In the genomic region with DNA sequence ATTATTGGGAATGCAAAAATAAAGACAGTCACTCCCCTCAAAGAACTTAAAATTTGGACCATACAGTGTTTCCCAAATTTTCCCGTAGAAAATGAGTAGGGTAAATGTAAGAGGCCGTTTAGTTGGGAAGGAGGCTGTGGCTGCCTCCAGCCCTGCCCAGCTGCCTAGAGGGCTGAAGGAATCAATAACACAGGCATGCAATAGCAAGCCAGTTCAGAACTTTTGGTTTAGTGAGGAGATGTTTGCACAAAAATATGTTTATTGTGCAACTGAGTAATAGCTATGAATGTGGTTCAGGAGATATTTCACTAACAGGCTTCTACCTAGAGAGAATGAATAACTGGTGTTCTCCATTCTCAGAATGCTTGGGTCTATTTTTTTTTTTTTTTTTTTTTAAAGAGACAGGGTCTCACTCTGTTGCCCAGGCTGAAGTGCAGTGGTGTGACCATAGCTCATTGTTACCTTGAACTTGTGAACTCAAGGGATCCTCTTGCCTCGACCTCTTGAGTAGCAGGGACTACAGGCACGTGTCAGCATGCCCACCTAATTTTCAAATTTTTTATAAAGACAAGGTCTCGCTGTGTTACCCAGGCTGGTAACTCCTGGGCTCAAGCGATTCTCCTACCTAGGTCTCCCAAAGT, we compare ENCODE assay signal across 20 cellular contexts. TPM values are rescaled to one million over a fixed set of nuclear protein-coding genes. Genes with fewer than 3 reads are reported as not detected.
DNase-seq lines count a peak whose midpoint lies in the region; ATAC-seq and TF ChIP-seq lines count a peak whose summit lies in the region.
"Had no signal": no experiment of that assay in that cellular context is flagged by ENCODE, and none has a peak within 500 bp of the region (broad histone marks: within the 10 kb centered on the region; RNA-seq: fewer than 3 reads in every experiment).

No MANE protein-coding gene starts in this region.

- no peak for DNase-seq in activated T-cell treated with anti-CD3 and anti-CD28 coated beads, Interleukin-2, amount 50 U/mL, for 72 hours
- no peak for DNase-seq in activated T-cell treated with anti-CD3 and anti-CD28 coated beads, Interleukin-2, amount 50 U/mL, for 4 hours
- DNase-seq in LHCN-M2 (ENCODE audit: low read depth) (peak; percentile 21), epithelial cell of prostate (ENCODE audit: low read depth, low spot score) (no peak), psoas muscle (no peak), EL (no peak), GM13976 (ENCODE audit: low spot score) (no peak), NCI-H510A (lab: John Stamatoyannopoulos, UW) (no peak)
- DNase-seq: 8988T; activated CD4-positive, alpha-beta T cell treated with anti-CD3 and anti-CD28 coated beads for 4 hours; activated T-cell treated with anti-CD3 and anti-CD28 coated beads, Interleukin-2, amount 50 U/mL, for 1 hour; amygdala; hippocampal formation; KG1; NCI-H146; NCI-H446; T1000 had no signal

- no peak for ATAC-seq in activated T-cell treated with anti-CD3 and anti-CD28 coated beads, Interleukin-2, amount 50 U/mL, for 72 hours (replicated peaks in 1 of 2)
- ATAC-seq in activated T-cell treated with anti-CD3 and anti-CD28 coated beads, Interleukin-2, amount 50 U/mL, for 4 hours: no peak
- no peak for ATAC-seq in psoas muscle

- TF ChIP-seq CTCF in psoas muscle (IDR thresholded peaks at IDR 0.05) (no peak), GM13976 (IDR thresholded peaks at IDR 0.05; ENCODE audit: borderline replicate concordance, control extremely low read depth, extremely low read depth, insufficient read depth, missing control alignments) (no peak)

- H3K36me3 ChIP-seq in psoas muscle (ENCODE audit: insufficient read depth in 1 of 2, low read depth in 1 of 2): peaks cover 3 to 75% of the 10 kb centered on the region in 2 donors

- H3K4me3 ChIP-seq in psoas muscle: no peak overlapping the region
- H3K4me3 ChIP-seq: coronary artery, SJSA1 had no signal

- H3K27ac Mint-ChIP-seq in activated T-cell treated with anti-CD3 and anti-CD28 coated beads, Interleukin-2, amount 50 U/mL, for 72 hours: peak overlapping the region; percentile 6
- H3K27ac Mint-ChIP-seq: progenitor cell of endocrine pancreas had no signal

- no peaks in the 10 kb centered on the region for H3K27me3 Mint-ChIP-seq in activated T-cell treated with anti-CD3 and anti-CD28 coated beads, Interleukin-2, amount 50 U/mL, for 72 hours (ENCODE audit: low read depth)
- H3K27me3 Mint-ChIP-seq in activated T-cell treated with anti-CD3 and anti-CD28 coated beads, Interleukin-2, amount 50 U/mL, for 4 hours (ENCODE audit: low read depth): no peaks in the 10 kb centered on the region
- H3K27me3 Mint-ChIP-seq: progenitor cell of endocrine pancreas had no signal

- no peaks in the 10 kb centered on the region for H3K9me3 ChIP-seq in psoas muscle
- H3K9me3 ChIP-seq: SJSA1 had no signal

- H3K36me3 Mint-ChIP-seq in activated T-cell treated with anti-CD3 and anti-CD28 coated beads, Interleukin-2, amount 50 U/mL, for 72 hours (ENCODE audit: insufficient read depth in 2 of 2): peaks cover 3 to 16% of the 10 kb centered on the region in 2 donors
- H3K36me3 Mint-ChIP-seq in activated T-cell treated with anti-CD3 and anti-CD28 coated beads, Interleukin-2, amount 50 U/mL, for 4 hours (ENCODE audit: insufficient read depth): peaks cover 14% of the 10 kb centered on the region

- peaks cover 66% of the 10 kb centered on the region for H3K4me1 ChIP-seq in psoas muscle

- peak overlapping the region; percentile 14 for H3K27ac ChIP-seq in epithelial cell of prostate
- peak overlapping the region; percentile 74 for H3K27ac ChIP-seq in psoas muscle
- H3K27ac ChIP-seq: coronary artery, SJSA1 had no signal

- no peak overlapping the region for H3K4me3 Mint-ChIP-seq in activated T-cell treated with anti-CD3 and anti-CD28 coated beads, Interleukin-2, amount 50 U/mL, for 72 hours
- H3K4me3 Mint-ChIP-seq in activated T-cell treated with anti-CD3 and anti-CD28 coated beads, Interleukin-2, amount 50 U/mL, for 4 hours: no peak overlapping the region

- intact Hi-C loops in psoas muscle (cut with DNase I): loop anchor here in 1 of 2 donors (10.0 kb wide), 1 partner anchor 270 kb away; no protein-coding TSS in a partner anchor

- WGBS in psoas muscle, 3 donors: 86 to 88% (median 87%) methylated on average over 6 of the region's 6 CpGs

- no peaks in the 10 kb centered on the region for H3K27me3 ChIP-seq in psoas muscle (ENCODE audit: insufficient read depth in 3 of 3, low read length in 2 of 3)
- H3K27me3 ChIP-seq: SJSA1 had no signal

- no peaks in the 10 kb centered on the region for H3K9me3 Mint-ChIP-seq in activated T-cell treated with anti-CD3 and anti-CD28 coated beads, Interleukin-2, amount 50 U/mL, for 72 hours
- H3K9me3 Mint-ChIP-seq in activated T-cell treated with anti-CD3 and anti-CD28 coated beads, Interleukin-2, amount 50 U/mL, for 4 hours: no peaks in the 10 kb centered on the region

- in situ Hi-C loops in GM13976 (cut with MboI; ENCODE audit: low sequenced_read_pairs, unreplicated experiment): no loop called here

- peaks cover 49% of the 10 kb centered on the region for H3K4me1 Mint-ChIP-seq in activated T-cell treated with anti-CD3 and anti-CD28 coated beads, Interleukin-2, amount 50 U/mL, for 72 hours (ENCODE audit: low read depth)
- peaks cover 43% of the 10 kb centered on the region for H3K4me1 Mint-ChIP-seq in activated T-cell treated with anti-CD3 and anti-CD28 coated beads, Interleukin-2, amount 50 U/mL, for 4 hours (ENCODE audit: low read depth)

RNA-seq across cellular contexts. Expression of a gene that starts 23.6 kb away (rescaled TPM):
- total RNA-seq in activated T-cell treated with anti-CD3 and anti-CD28 coated beads, Interleukin-2, amount 50 U/mL, for 72 hours: 10 to 100 TPM; 89.7 to 93.2 TPM
- total RNA-seq in activated T-cell treated with anti-CD3 and anti-CD28 coated beads, Interleukin-2, amount 50 U/mL, for 4 hours: 10 to 100 TPM; 46.1 to 48.6 (median 47.7) TPM
- total RNA-seq in LHCN-M2 (2014; rRNA removed): 216 and 261 TPM in 2 replicates
- polyA plus RNA-seq in LHCN-M2 (2012): 170 TPM
- total RNA-seq in psoas muscle: 100 to 1,000 TPM; 402 to 903 (median 596) TPM
- 100 to 1,000 TPM; 391 to 656 (median 520) TPM for polyA plus RNA-seq in psoas muscle
